15 cellular contexts compared by ENCODE assay signal in genomic region chr16:76574651-76575050, GRCh38.
DNase-seq lines count a peak whose midpoint lies in the region; ATAC-seq lines count a peak whose summit lies in the region.
"Had no signal": no experiment of that assay in that cellular context is flagged by ENCODE, and none has a peak within 500 bp of the region (broad histone marks: within the 10 kb centered on the region; RNA-seq: fewer than 3 reads in every experiment).

No MANE protein-coding gene starts in this region.

- peak; percentile 15 for DNase-seq in NCI-H510A treated with DMSO at 0.1 percent for 48 hours (lab: John Stamatoyannopoulos, UW)
- no peak for DNase-seq in NCI-H510A (lab: John Stamatoyannopoulos, UW)
- peak; percentile 14 for DNase-seq in LoVo (ENCODE audit: low spot score)
- no peak for DNase-seq in left lobe of liver (ENCODE audit: low spot score)
- DNase-seq in EL, result no peak
- no peak for DNase-seq in NCI-H2227 (lab: John Stamatoyannopoulos, UW; ENCODE audit: unreplicated experiment)
- DNase-seq: HCEC 1CT, MG63, NCI-H1105, NCI-H187 treated with DMSO at 0.1 percent for 48 hours, OCI-M1, SJCRH30, SW 1271 had no signal

- peak; percentile 34 for ATAC-seq in left lobe of liver
- no peak for ATAC-seq in HG03432 (IDR thresholded peaks at IDR 0.05; ENCODE audit: unreplicated experiment)
- no peak for ATAC-seq in HG03460 (IDR thresholded peaks at IDR 0.05; ENCODE audit: unreplicated experiment)

Comparison
In these comparisons a context has a peak if more than half of its experiments do, and no peak if none do; other contexts are left out.
1. DNase-seq: peak in NCI-H510A treated with DMSO at 0.1 percent for 48 hours (single experiment) and LoVo (single experiment); none in NCI-H510A (single experiment), left lobe of liver (single experiment), EL (single experiment) and NCI-H2227 (single experiment).